In the genomic region with DNA sequence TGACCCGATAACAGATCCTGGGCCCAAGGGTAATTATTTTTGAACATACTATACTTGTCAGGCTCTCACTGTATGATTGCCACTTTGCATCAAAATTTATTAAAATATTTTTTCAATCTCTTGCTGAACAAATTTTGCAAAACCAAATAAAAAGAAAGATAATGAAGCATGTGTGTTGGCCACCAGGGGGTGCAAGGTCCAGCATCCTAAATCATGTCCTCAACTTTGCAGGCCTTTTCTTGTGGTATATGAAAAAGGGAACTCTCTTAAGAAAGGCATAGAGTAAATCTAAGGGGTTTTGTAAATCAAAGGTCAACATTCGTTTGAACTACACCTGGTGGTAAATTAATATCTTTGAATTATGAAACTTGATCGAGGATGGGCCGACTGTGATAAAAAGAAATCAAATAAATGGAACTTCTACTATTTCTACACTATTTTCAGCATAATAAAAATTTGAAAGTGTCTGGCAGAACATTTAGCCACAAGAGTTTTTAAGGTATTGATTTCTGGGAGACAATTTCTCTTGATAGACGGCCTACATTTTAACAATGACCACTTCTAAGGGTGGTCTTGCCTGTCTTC, we compare ENCODE assay signal across 8 cellular contexts.
A peak's percentile ranks its signal among the peaks of the same experiment; 100 is the strongest.
DNase-seq lines count a peak whose midpoint lies in the region; ATAC-seq, FAIRE-seq and TF ChIP-seq lines count a peak whose summit lies in the region.

No MANE protein-coding gene starts in this region.

- no peak for ATAC-seq in gastroesophageal sphincter
- ATAC-seq in GM21619 (IDR thresholded peaks at IDR 0.05; ENCODE audit: unreplicated experiment): no peak

- no peak overlapping the region for H3K4me3 Mint-ChIP-seq in activated T-helper 2 cell treated with anti-CD3 and anti-CD28 coated beads, Interferon-gamma antibody, Interleukin-2, Interleukin-4, amounts not matched to agents 10 μg/mL and 5 μg/mL and 100 μg/mL, durations not matched to agents 14 hours and 24 hours and 36 hours (ENCODE audit: low read depth)

- CTCF ChIA-PET in RWPE1 (lab: Yijun Ruan, JAX): interaction anchor here (0.6 kb wide), 1 partner anchor 47 kb away, joined by 3 read pairs; no protein-coding TSS in a partner anchor

- H4K20me1 ChIP-seq in smooth muscle cell (ENCODE audit: low read depth): no peaks in the 10 kb centered on the region

- no peaks in the 10 kb centered on the region for H3F3A ChIP-seq in smooth muscle cell (ENCODE audit: low read depth)

- TF ChIP-seq CTCF in AG09309 (IDR thresholded peaks at IDR 0.05; ENCODE audit: control insufficient read depth, insufficient read depth, low read depth, low read length, missing control alignments): peak; percentile 23
- TF ChIP-seq CTCF in RWPE1 (conservative IDR thresholded peaks at IDR 0.05; ENCODE audit: low read depth): peak; percentile 76
- TF ChIP-seq CTCF in gastroesophageal sphincter (IDR thresholded peaks at IDR 0.05): peak; percentile 17 to 53 (median 38)
- TF ChIP-seq CTCF in smooth muscle cell (IDR thresholded peaks at IDR 0.05; ENCODE audit: borderline replicate concordance, insufficient read depth, poor library complexity, severe bottlenecking): peak; percentile 88

- H2AFZ ChIP-seq in smooth muscle cell (ENCODE audit: low read depth): no peak overlapping the region

- no peaks in the 10 kb centered on the region for H3K36me3 Mint-ChIP-seq in activated T-helper 2 cell treated with anti-CD3 and anti-CD28 coated beads, Interferon-gamma antibody, Interleukin-2, Interleukin-4, amounts not matched to agents 10 μg/mL and 5 μg/mL and 100 μg/mL, durations not matched to agents 14 hours and 24 hours and 36 hours (ENCODE audit: low read depth)

- no peak for DNase-seq in AG09309 (ENCODE audit: low read depth)
- DNase-seq in H54 (ENCODE audit: insufficient read length, low spot score): no peak
- peak; percentile 16 for DNase-seq in RWPE1 (ENCODE audit: low spot score)
- DNase-seq in smooth muscle cell (lab: John Stamatoyannopoulos, UW; ENCODE audit: unreplicated experiment): no peak
- DNase-seq in SW 1271 (lab: John Stamatoyannopoulos, UW): no peak
- DNase-seq in activated T-helper 2 cell treated with anti-CD3 and anti-CD28 coated beads, Interferon-gamma antibody, Interleukin-2, Interleukin-4, amounts not matched to agents 10 μg/mL and 5 μg/mL and 100 μg/mL, durations not matched to agents 14 hours and 24 hours and 36 hours (ENCODE audit: low spot score): no peak

- no peak overlapping the region for H3K4me3 ChIP-seq in AG09309 (ENCODE audit: control insufficient read depth, low read depth, low read length)
- H3K4me3 ChIP-seq in gastroesophageal sphincter: no peak overlapping the region
- no peak overlapping the region for H3K4me3 ChIP-seq in smooth muscle cell

- H3K36me3 ChIP-seq in gastroesophageal sphincter: no peaks in the 10 kb centered on the region
- no peaks in the 10 kb centered on the region for H3K36me3 ChIP-seq in smooth muscle cell (ENCODE audit: low read depth)

- no peaks in the 10 kb centered on the region for H3K27me3 ChIP-seq in gastroesophageal sphincter
- no peaks in the 10 kb centered on the region for H3K27me3 ChIP-seq in smooth muscle cell (ENCODE audit: low read depth)

- no peaks in the 10 kb centered on the region for H3K4me1 Mint-ChIP-seq in activated T-helper 2 cell treated with anti-CD3 and anti-CD28 coated beads, Interferon-gamma antibody, Interleukin-2, Interleukin-4, amounts not matched to agents 10 μg/mL and 5 μg/mL and 100 μg/mL, durations not matched to agents 14 hours and 24 hours and 36 hours (ENCODE audit: low read depth)

- WGBS in gastroesophageal sphincter (ENCODE audit: low coverage in 1 of 2), 2 donors: 68 to 87% methylated on average over 5 of the region's 5 CpGs
- 62% methylated on average over 5 of the region's 5 CpGs for WGBS in smooth muscle cell (ENCODE audit: low lambda C conversion rate)

- H3K27me3 Mint-ChIP-seq in activated T-helper 2 cell treated with anti-CD3 and anti-CD28 coated beads, Interferon-gamma antibody, Interleukin-2, Interleukin-4, amounts not matched to agents 10 μg/mL and 5 μg/mL and 100 μg/mL, durations not matched to agents 14 hours and 24 hours and 36 hours (ENCODE audit: low read depth): no peaks in the 10 kb centered on the region

- H3K9ac ChIP-seq in smooth muscle cell (ENCODE audit: low read depth): no peak overlapping the region

- H3K4me2 ChIP-seq in smooth muscle cell: no peak overlapping the region

- H3K9me3 ChIP-seq in gastroesophageal sphincter (no peaks in the 10 kb centered on the region), smooth muscle cell (replicated peaks; ENCODE audit: low read depth) (no peaks in the 10 kb centered on the region)

- H3K4me1 ChIP-seq in gastroesophageal sphincter (no peaks in the 10 kb centered on the region), smooth muscle cell (ENCODE audit: low read depth) (no peaks in the 10 kb centered on the region)

- no peak overlapping the region for H3K27ac Mint-ChIP-seq in activated T-helper 2 cell treated with anti-CD3 and anti-CD28 coated beads, Interferon-gamma antibody, Interleukin-2, Interleukin-4, amounts not matched to agents 10 μg/mL and 5 μg/mL and 100 μg/mL, durations not matched to agents 14 hours and 24 hours and 36 hours

- no peak for TF ChIP-seq POLR2A in H54 (IDR thresholded peaks at IDR 0.05; ENCODE audit: low read depth, low read length)
- no peak for TF ChIP-seq POLR2A in gastroesophageal sphincter (IDR thresholded peaks at IDR 0.05)

- H3K27ac ChIP-seq in RWPE1 (no peak overlapping the region), gastroesophageal sphincter (no peak overlapping the region), smooth muscle cell (ENCODE audit: low read depth) (no peak overlapping the region)

- no peak for TF ChIP-seq EP300 in gastroesophageal sphincter (IDR thresholded peaks at IDR 0.05)

- peaks cover 29% of the 10 kb centered on the region for H3K9me3 Mint-ChIP-seq in activated T-helper 2 cell treated with anti-CD3 and anti-CD28 coated beads, Interferon-gamma antibody, Interleukin-2, Interleukin-4, amounts not matched to agents 10 μg/mL and 5 μg/mL and 100 μg/mL, durations not matched to agents 14 hours and 24 hours and 36 hours

- POLR2A ChIA-PET in RWPE1 (lab: Yijun Ruan, JAX; ENCODE audit: low non-redundant PET): no interaction called here

- intact Hi-C loops in activated T-helper 2 cell treated with anti-CD3 and anti-CD28 coated beads, Interferon-gamma antibody, Interleukin-2, Interleukin-4, amounts not matched to agents 10 μg/mL and 5 μg/mL and 100 μg/mL, durations not matched to agents 14 hours and 24 hours and 36 hours (cut with micrococcal nuclease): no loop called here

- FAIRE-seq in H54 (lab: Jason Lieb, UNC): peak; percentile 84

- H3K79me2 ChIP-seq in smooth muscle cell (ENCODE audit: low read depth): no peaks in the 10 kb centered on the region

Comparison
In these comparisons a context has a peak if more than half of its experiments do, and no peak if none do; other contexts are left out.
1. CTCF ChIP-seq: peak in every context shown above with its lines; median percentile 88 in smooth muscle cell; 76 in RWPE1; 38 in gastroesophageal sphincter; 23 in AG09309.